ENCODE assay signal across 15 cellular contexts in genomic region chr9:109297899-109298298, GRCh38. TPM values are rescaled to one million over a fixed set of nuclear protein-coding genes. Genes with fewer than 3 reads are reported as not detected.
DNase-seq lines count a peak whose midpoint lies in the region; ATAC-seq, FAIRE-seq and TF ChIP-seq lines count a peak whose summit lies in the region.
"Had no signal": no experiment of that assay in that cellular context is flagged by ENCODE, and none has a peak within 500 bp of the region (broad histone marks: within the 10 kb centered on the region; RNA-seq: fewer than 3 reads in every experiment).

No MANE protein-coding gene starts in this region.

- no peaks in the 10 kb centered on the region for H3K9me2 ChIP-seq in PC-3 (replicated peaks; ENCODE audit: low read length)

- FAIRE-seq in small intestine (lab: Jason Lieb, UNC): no peak

- H3K36me3 ChIP-seq in PC-3 (ENCODE audit: low read depth, low read length) (no peaks in the 10 kb centered on the region), small intestine (ENCODE audit: control insufficient read depth in 2 of 2, insufficient read depth in 2 of 2, low read length in 2 of 2) (no peaks in the 10 kb centered on the region)
- H3K36me3 ChIP-seq: thyroid gland had no signal

- WGBS in small intestine, 3 donors: 6 to 25% (median 18%) methylated on average over 1 of the region's 1 CpG

- H2AFZ ChIP-seq in PC-3 (ENCODE audit: low read length): no peak overlapping the region

- H3K9me3 ChIP-seq in PC-3 (ENCODE audit: low read length) (no peaks in the 10 kb centered on the region), small intestine (ENCODE audit: control insufficient read depth, low read depth) (no peaks in the 10 kb centered on the region)
- H3K9me3 ChIP-seq: thyroid gland had no signal

- no peak overlapping the region for H3K9ac ChIP-seq in PC-3 (ENCODE audit: low read length)

- H3K4me2 ChIP-seq in PC-3 (ENCODE audit: low read length): peak overlapping the region; percentile 29; the same call in 1 of the 2 replicates

- CTCF ChIA-PET in PC-3 (lab: Charles Lee): interaction anchor here (0.7 kb wide), 1 partner anchor 19 kb away, joined by 5 read pairs; no protein-coding TSS in a partner anchor

- no peaks in the 10 kb centered on the region for H3K27me3 ChIP-seq in PC-3 (ENCODE audit: low read length)
- no peaks in the 10 kb centered on the region for H3K27me3 ChIP-seq in small intestine (ENCODE audit: control insufficient read depth in 2 of 2, insufficient read depth in 2 of 2, low read length in 2 of 2)
- H3K27me3 ChIP-seq: thyroid gland had no signal

- H3F3A ChIP-seq in PC-3 (ENCODE audit: low read length, unreplicated experiment): no peaks in the 10 kb centered on the region

- no peak for TF ChIP-seq CTCF in PC-3 (conservative IDR thresholded peaks at IDR 0.05; ENCODE audit: low read depth, low read length)

- peaks cover 78% of the 10 kb centered on the region for H3K79me2 ChIP-seq in PC-3 (ENCODE audit: low read length)

- peaks cover 13% of the 10 kb centered on the region for H3K4me1 ChIP-seq in PC-3 (ENCODE audit: insufficient read depth, low read length)
- H3K4me1 ChIP-seq in small intestine (ENCODE audit: control insufficient read depth in 2 of 2, insufficient read depth in 1 of 2, low read depth in 1 of 2, low read length in 1 of 2): peaks cover 3 to 6% of the 10 kb centered on the region in 2 donors

- peak; percentile 35 for DNase-seq in NOMO-1 treated with DMSO at 0.1 percent for 48 hours (lab: John Stamatoyannopoulos, UW; ENCODE audit: unreplicated experiment)
- no peak for DNase-seq in NOMO-1 treated with dmso at 0.1 percent for 144 hours (lab: John Stamatoyannopoulos, UW; ENCODE audit: unreplicated experiment)
- peak; percentile 84 for DNase-seq in PC-3
- peak; percentile 95 for DNase-seq in epithelial cell of prostate (ENCODE audit: low read depth, low spot score)
- DNase-seq in small intestine: peak; percentile 37
- DNase-seq in dedifferentiated amniotic fluid mesenchymal stem cell (ENCODE audit: extremely low spot score): no peak
- DNase-seq in germinal center (ENCODE audit: low spot score): no peak
- DNase-seq: COR-L47; erythroblast; NCI-H2171 treated with DMSO at 0.1 percent for 48 hours; OCI-M1; stimulated activated CD4-positive, alpha-beta T cell treated with anti-CD3 and anti-CD28 coated beads, Interleukin-12 subunit alpha, Interleukin-12 subunit beta, amount 100 ng/mL, for 4 hours; thyroid gland had no signal

- peaks cover 6% of the 10 kb centered on the region; the same call in 1 of the 2 replicates for H4K20me1 ChIP-seq in PC-3 (ENCODE audit: low read length)

- ATAC-seq in PC-3 (peak; percentile 85), HG02759 (IDR thresholded peaks at IDR 0.05; ENCODE audit: unreplicated experiment) (no peak)

- POLR2A ChIA-PET in PC-3 (lab: Charles Lee; ENCODE audit: unreplicated experiment): no interaction called here

- BruUV-seq in PC-3 (replicated peaks; lab: Mats Ljungman, UMichigan): no TSS peak

- intact Hi-C loops in PC-3 (cut with micrococcal nuclease): loop anchor here (5.0 kb wide), 1 partner anchor 46 kb away; no protein-coding TSS in a partner anchor

- H3K27ac ChIP-seq in PC-3 (ENCODE audit: low read length) (peak overlapping the region; percentile 46), epithelial cell of prostate (peak overlapping the region; percentile 47), small intestine (ENCODE audit: low read depth in 1 of 2, low read length in 1 of 2) (peak overlapping the region in 1 of 2 donors; percentile 3)
- H3K27ac ChIP-seq: 22Rv1, thyroid gland had no signal

- H3K4me3 ChIP-seq in PC-3 (ENCODE audit: low read length): no peak overlapping the region
- H3K4me3 ChIP-seq in small intestine (ENCODE audit: low read depth in 1 of 2, low read length in 2 of 2): no peak overlapping the region
- H3K4me3 ChIP-seq: thyroid gland had no signal

RNA-seq across cellular contexts. Expression of gene EPB41L4B, which starts 23.0 kb away (rescaled TPM):
- total RNA-seq in PC-3 (2014; rRNA removed): 11.2 and 13.8 TPM in 2 replicates
- polyA plus RNA-seq in small intestine: 100 to 1,000 TPM in 1 of 3 donors, 10 to 100 TPM in 2; 22.1 to 126 (median 94.3) TPM

Comparison
In these comparisons a context has a peak if more than half of its experiments do, and no peak if none do; other contexts are left out.
1. DNase-seq: peak in NOMO-1 treated with DMSO at 0.1 percent for 48 hours (single experiment), PC-3 (single experiment), epithelial cell of prostate (single experiment) and small intestine (single experiment); none in NOMO-1 treated with dmso at 0.1 percent for 144 hours (single experiment), dedifferentiated amniotic fluid mesenchymal stem cell (single experiment) and germinal center (single experiment).